14 cellular contexts compared by ENCODE assay signal in the genomic region with DNA sequence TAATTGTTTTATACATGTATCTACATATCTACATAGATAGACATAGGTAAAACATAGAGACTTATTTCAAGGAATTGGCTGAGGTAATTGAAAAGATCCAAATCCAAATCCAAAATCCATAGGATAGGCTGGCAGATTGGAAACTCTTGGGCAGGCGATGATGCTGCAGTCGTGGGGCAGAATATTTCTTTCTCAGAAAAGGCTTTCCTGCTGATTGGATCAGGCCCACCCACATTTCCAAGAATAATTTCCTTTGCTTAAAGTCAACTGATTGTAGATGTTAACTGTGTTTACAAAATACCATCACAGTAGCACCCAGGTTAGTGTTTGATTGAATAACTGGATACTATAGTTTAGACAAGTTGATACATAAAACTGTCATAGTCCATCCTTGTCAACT.
"Had no signal": no experiment of that assay in that cellular context is flagged by ENCODE, and none has a peak within 500 bp of the region (broad histone marks: within the 10 kb centered on the region; RNA-seq: fewer than 3 reads in every experiment).

No MANE protein-coding gene starts in this region.

- H3K4me3 ChIP-seq: adrenal gland, colonic mucosa had no signal

- H3K9me3 ChIP-seq: adrenal gland, colonic mucosa had no signal

- H3K4me1 ChIP-seq: colonic mucosa, foreskin keratinocyte, parathyroid adenoma had no signal

- H3K27me3 ChIP-seq: adrenal gland, colonic mucosa, foreskin keratinocyte had no signal

- DNase-seq: activated CD4-positive, alpha-beta T cell treated with anti-CD3 and anti-CD28 coated beads, Interleukin-2, amount 50 U/mL, for 48 hours; activated CD4-positive, CD25-positive, alpha-beta regulatory T cell; activated effector memory CD4-positive, alpha-beta T cell treated with anti-CD3 and anti-CD28 coated beads, Interleukin-2, amount 50 U/mL, for 16 hours; adrenal gland; caudate nucleus; colonic mucosa; foreskin keratinocyte; head of caudate nucleus; islet precursor cell; stimulated activated CD4-positive, alpha-beta T cell treated with anti-CD3 and anti-CD28 coated beads, Interleukin-15, amount 100 ng/mL, for 24 hours; stimulated activated CD4-positive, alpha-beta T cell treated with anti-CD3 and anti-CD28 coated beads, Interleukin-4, amount 100 ng/mL, for 24 hours had no signal

- H3K27ac ChIP-seq: adrenal gland, colonic mucosa, foreskin keratinocyte, parathyroid adenoma had no signal

- H3K36me3 ChIP-seq: adrenal gland, colonic mucosa had no signal

- ATAC-seq: foreskin keratinocyte, left lobe of liver had no signal

- H3K27me3 Mint-ChIP-seq: memory B cell had no signal

- H3K9me3 Mint-ChIP-seq: memory B cell had no signal
